Comparison of ENCODE assay signal across 18 cellular contexts in the genomic region with DNA sequence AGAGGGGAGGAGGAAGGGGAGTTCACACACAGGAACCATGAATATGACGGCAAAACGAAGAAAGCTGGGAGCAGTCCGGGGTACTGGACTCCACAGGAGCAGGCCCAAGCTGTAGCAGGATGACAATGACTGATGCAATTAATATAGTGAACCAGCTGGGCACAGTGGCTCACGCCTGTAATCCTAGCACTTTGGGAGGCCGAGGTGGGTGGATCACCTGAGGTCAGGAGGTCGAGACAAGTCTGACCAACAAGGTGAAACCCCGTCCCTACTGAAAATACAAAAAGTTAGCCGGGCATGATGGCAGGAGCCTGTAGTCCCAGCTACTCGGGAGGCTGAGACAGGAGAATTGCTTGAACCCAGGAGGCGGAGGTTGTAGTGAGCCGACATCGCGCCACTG. TPM values are rescaled to one million over a fixed set of nuclear protein-coding genes. Genes with fewer than 3 reads are reported as not detected.
DNase-seq lines count a peak whose midpoint lies in the region; ATAC-seq, FAIRE-seq and TF ChIP-seq lines count a peak whose summit lies in the region.
"Not testable (repeated sequence)": the region's sequence is repeated elsewhere in the genome, so short reads cannot be mapped to it uniquely, and the experiment has no call there.
"Had no signal": no experiment of that assay in that cellular context is flagged by ENCODE, and none has a peak within 500 bp of the region (broad histone marks: within the 10 kb centered on the region; RNA-seq: fewer than 3 reads in every experiment).

No MANE protein-coding gene starts in this region.

- TF ChIP-seq CTCF in DOHH2 (IDR thresholded peaks at IDR 0.05; ENCODE audit: low read depth, low read length, poor library complexity, severe bottlenecking); GM12878 (IDR thresholded peaks at IDR 0.05 in 2 of 3, conservative IDR thresholded peaks at IDR 0.05 in 1 of 3; ENCODE audit: control insufficient read depth in 2 of 3, extremely low read depth in 1 of 3, insufficient read depth in 1 of 3, low read depth in 3 of 3, low read length in 3 of 3): not testable (repeated sequence)

- peak overlapping the region; percentile 99 for H3K9ac ChIP-seq in GM12878 (ENCODE audit: control insufficient read depth, insufficient read depth, low read length)

- POLR2A ChIA-PET in GM12878 (lab: Charles Lee) = interaction anchor here (0.5 to 3.9 kb wide), 21 partner anchors 8 to 1607 kb away, joined by 3 to 52 read pairs (median 5); a partner anchor contains a TSS

- 23% methylated on average over 13 of the region's 13 CpGs for WGBS in GM12878 (ENCODE audit: insufficient coverage, insufficient replicate concordance, low lambda C conversion rate, missing lambda C conversion rate)

- not testable (repeated sequence) for H3K36me3 Mint-ChIP-seq in T-helper 17 cell (ENCODE audit: low read depth); activated T-cell treated with anti-CD3 and anti-CD28 coated beads, Interleukin-2, amount 50 U/mL, for 4 hours (ENCODE audit: insufficient read depth); memory B cell

- TF ChIP-seq EP300 in GM12878 (IDR thresholded peaks at IDR 0.05; ENCODE audit: borderline replicate concordance in 1 of 2, control insufficient read depth in 1 of 2, low read depth in 2 of 2, low read length in 2 of 2) = not testable (repeated sequence)

- DNase-seq in T-helper 17 cell; activated T-cell treated with anti-CD3 and anti-CD28 coated beads, Interleukin-2, amount 50 U/mL, for 4 hours; GM12878 (ENCODE audit: low read depth, low spot score); memory B cell (ENCODE audit: low spot score in 2 of 2): not testable (repeated sequence)

- not testable (repeated sequence) for ATAC-seq in T-helper 17 cell; activated T-cell treated with anti-CD3 and anti-CD28 coated beads, Interleukin-2, amount 50 U/mL, for 4 hours; memory B cell (ENCODE audit: low read depth)
- peak; percentile 16 for ATAC-seq in GM12878

- H3K27me3 ChIP-seq in DOHH2 (ENCODE audit: control insufficient read depth, low read length); GM12878 (replicated peaks in 1 of 2; ENCODE audit: control insufficient read depth in 2 of 2, insufficient read depth in 2 of 2, low read length in 1 of 2): not testable (repeated sequence)

- H3K9me3 Mint-ChIP-seq in activated T-cell treated with anti-CD3 and anti-CD28 coated beads, Interleukin-2, amount 50 U/mL, for 4 hours; memory B cell: not testable (repeated sequence)

- CTCF ChIA-PET in GM12878 (lab: Yijun Ruan, JAX) = interaction anchor here (0.7 to 3.8 kb wide), 15 partner anchors 9 to 352 kb away, joined by 3 to 46 read pairs (median 8); a partner anchor contains a TSS

- H3K9me3 ChIP-seq in DOHH2 (ENCODE audit: control insufficient read depth, insufficient read depth, low read length); KOPT-K1 (ENCODE audit: insufficient read depth, low read length, poor library complexity, severe bottlenecking); T-helper 17 cell (ENCODE audit: control insufficient read depth, low read length, poor library complexity, severe bottlenecking); GM12878 (replicated peaks; ENCODE audit: control insufficient read depth, insufficient read depth, low read length): not testable (repeated sequence)

- peaks cover 40% of the 10 kb centered on the region for H3K4me1 Mint-ChIP-seq in T-helper 17 cell
- H3K4me1 Mint-ChIP-seq in activated T-cell treated with anti-CD3 and anti-CD28 coated beads, Interleukin-2, amount 50 U/mL, for 4 hours (ENCODE audit: low read depth) = peaks cover 54% of the 10 kb centered on the region
- peaks cover 40% of the 10 kb centered on the region for H3K4me1 Mint-ChIP-seq in memory B cell

- H3K27ac ChIP-seq in DOHH2 (ENCODE audit: low read depth, low read length) (peak overlapping the region; percentile 84), KOPT-K1 (ENCODE audit: low read depth, low read length, poor library complexity, severe bottlenecking) (peak overlapping the region; percentile 100), GM12878 (ENCODE audit: control insufficient read depth, insufficient read depth) (peak overlapping the region; percentile 99), skin epidermis (peak overlapping the region in 11 of 21 experiments; percentile 43 to 96 (median 73))

- peak overlapping the region; percentile 88 for H3K4me3 ChIP-seq in DOHH2 (ENCODE audit: low read length)
- H3K4me3 ChIP-seq in GM12878 = peak overlapping the region; percentile 96
- H3K4me3 ChIP-seq in skin epidermis = not testable (repeated sequence)

- not testable (repeated sequence) for TF ChIP-seq POLR2A in GM12878 (IDR thresholded peaks at IDR 0.05; ENCODE audit: low read depth, low read length)

- SMC1A ChIA-PET in GM12878 (lab: Charles Lee; ENCODE audit: uncharacterized antibody, unreplicated experiment) = interaction anchor here (0.8 to 4.5 kb wide), 13 partner anchors 7 to 290 kb away, joined by 3 to 33 read pairs (median 5); a partner anchor contains a TSS

- not testable (repeated sequence) for TF ChIP-seq RAD21 in GM12878 (IDR thresholded peaks at IDR 0.05; ENCODE audit: insufficient read depth, low read depth, low read length)

- in situ Hi-C loops in GM12878 (cut with MboI) = not testable (repeated sequence)

- not testable (repeated sequence) for BruUV-seq in GM12878 (replicated peaks; lab: Mats Ljungman, UMichigan)

- not testable (repeated sequence) for H3K9me2 ChIP-seq in DOHH2 (replicated peaks; ENCODE audit: control insufficient read depth, low read length)

- peak overlapping the region; percentile 92 for H3K27ac Mint-ChIP-seq in T-helper 17 cell
- H3K27ac Mint-ChIP-seq in memory B cell = peak overlapping the region; percentile 93

- H3F3A ChIP-seq in DOHH2 (ENCODE audit: control insufficient read depth, insufficient read depth) = not testable (repeated sequence)

- H2AFZ ChIP-seq in GM12878 (ENCODE audit: control insufficient read depth, low read depth, low read length) = not testable (repeated sequence)

- H3K4me1 ChIP-seq in DOHH2 (ENCODE audit: control insufficient read depth, low read length) (peaks cover 67% of the 10 kb centered on the region), GM12878 (ENCODE audit: control insufficient read depth, insufficient read depth, low read length) (peaks cover 34% of the 10 kb centered on the region)

- not testable (repeated sequence) for H3K27me3 Mint-ChIP-seq in T-helper 17 cell; activated T-cell treated with anti-CD3 and anti-CD28 coated beads, Interleukin-2, amount 50 U/mL, for 4 hours (ENCODE audit: low read depth); memory B cell

- H3K36me3 ChIP-seq in DOHH2 (ENCODE audit: control insufficient read depth, low read length) = peaks cover 33% of the 10 kb centered on the region
- H3K36me3 ChIP-seq in KOPT-K1 (ENCODE audit: insufficient read depth, low read length) = peaks cover 32% of the 10 kb centered on the region
- H3K36me3 ChIP-seq in GM12878 (ENCODE audit: control insufficient read depth in 2 of 2, insufficient read depth in 2 of 2, low read length in 1 of 2) = peaks cover 0 to 17% of the 10 kb centered on the region in 2 experiments; a peak in 2 of 4 replicates

- H3K4me3 Mint-ChIP-seq in T-helper 17 cell = peak overlapping the region; percentile 98
- H3K4me3 Mint-ChIP-seq in activated T-cell treated with anti-CD3 and anti-CD28 coated beads, Interleukin-2, amount 50 U/mL, for 4 hours = peak overlapping the region; percentile 89
- peak overlapping the region; percentile 88 for H3K4me3 Mint-ChIP-seq in memory B cell

- RAD21 ChIA-PET in GM12878 (lab: Charles Lee; ENCODE audit: unreplicated experiment) = interaction anchor here (0.6 to 5.2 kb wide), 16 partner anchors 9 to 351 kb away, joined by 3 to 45 read pairs (median 4); a partner anchor contains a TSS

- H3K79me2 ChIP-seq in DOHH2 (ENCODE audit: control insufficient read depth, low read length) (peaks cover 38% of the 10 kb centered on the region), GM12878 (ENCODE audit: control insufficient read depth, insufficient read depth, low read length) (peaks cover 30% of the 10 kb centered on the region)

- H3K4me2 ChIP-seq in DOHH2 (ENCODE audit: low read length) = peak overlapping the region; percentile 99
- H3K4me2 ChIP-seq in GM12878 (ENCODE audit: control insufficient read depth, insufficient read depth) = peak overlapping the region; percentile 97

- not testable (repeated sequence) for FAIRE-seq in GM12878 (lab: Jason Lieb, UNC)

- not testable (repeated sequence) for H4K20me1 ChIP-seq in DOHH2 (ENCODE audit: control insufficient read depth, insufficient read depth, low read depth, low read length); GM12878 (ENCODE audit: control insufficient read depth, insufficient read depth)

- intact Hi-C loops in GM12878 (cut with micrococcal nuclease; ENCODE audit: unreplicated experiment) = not testable (repeated sequence)

RNA-seq across cellular contexts. Expression of a gene that starts 0.6 kb away (rescaled TPM):
- total RNA-seq in T-helper 17 cell (100 to 1,000 TPM; 641 to 702 TPM), GM12878 (2014; rRNA removed) (120 and 140 TPM in 2 replicates), GM12878 (2014; rRNA removed; fragmentation: Illumina TruSeq; extraction: Trizol) (65.4 and 66.6 TPM in 2 replicates), GM12878 (2021) (245 and 257 TPM in 2 replicates)
- 100 to 1,000 TPM; 119 to 126 (median 123) TPM for total RNA-seq in activated T-cell treated with anti-CD3 and anti-CD28 coated beads, Interleukin-2, amount 50 U/mL, for 4 hours
- 152 and 161 TPM in 2 replicates for total RNA-seq in GM12878 (2013; cell fraction: nucleolus; rRNA removed)
- 123 TPM for polyA plus RNA-seq in GM12878 (2011; ENCODE audit: low read depth)
- polyA plus RNA-seq in GM12878 (2011; rRNA removed) (64.6 and 95.4 TPM in 2 replicates), GM12878 (2014; fragmentation: Illumina TruSeq; extraction: Trizol) (32.7 and 72.6 TPM in 2 replicates), GM12878 (2014; fragmentation: Nextera tagmentation; extraction: Ambion mirVana) (10 to 100 TPM in 1 of 2 experiments, 1 to 10 TPM in 1; 5.7 to 25.2 TPM), GM12878 (2014; rRNA removed) (143 and 159 TPM in 2 replicates), GM12878 (2016; fragmentation: Nextera tagmentation; extraction: Ambion mirVana) (100 to 1,000 TPM; 148 TPM)
- 94.0 and 108 TPM in 2 replicates for polyA plus RNA-seq in GM12878 (2011; cell fraction: cytosol; rRNA removed)
- 250 and 276 TPM in 2 replicates for polyA plus RNA-seq in GM12878 (2011; cell fraction: nucleus; rRNA removed)
- 149 and 170 TPM in 2 replicates for polyA plus RNA-seq in GM12878 (2012)
- 48.6 and 107 TPM in 2 replicates for polyA minus RNA-seq in GM12878 (2011; rRNA and poly(A)+ RNA removed)
- 46.0 and 53.7 TPM in 2 replicates for polyA minus RNA-seq in GM12878 (2011; cell fraction: cytosol; rRNA and poly(A)+ RNA removed)
- 50.3 and 70.3 TPM in 2 replicates for polyA minus RNA-seq in GM12878 (2011; cell fraction: nucleus; rRNA and poly(A)+ RNA removed)
- total RNA-seq: osteoblast had no signal

RNA-seq across cellular contexts. Expression of a gene that starts 6.6 kb away (rescaled TPM):
- total RNA-seq in T-helper 17 cell (10 to 100 TPM; 29.9 to 43.8 TPM), GM12878 (2014; rRNA removed) (12.5 and 16.0 TPM in 2 replicates), GM12878 (2014; rRNA removed; fragmentation: Illumina TruSeq; extraction: Trizol) (8.2 and 8.7 TPM in 2 replicates), GM12878 (2021) (32.7 and 41.9 TPM in 2 replicates)
- 10 to 100 TPM; 73.1 to 88.0 (median 82.4) TPM for total RNA-seq in activated T-cell treated with anti-CD3 and anti-CD28 coated beads, Interleukin-2, amount 50 U/mL, for 4 hours
- 37.7 and 42.5 TPM in 2 replicates for total RNA-seq in GM12878 (2013; cell fraction: nucleolus; rRNA removed)
- polyA plus RNA-seq in GM12878 (2011; ENCODE audit: low read depth) = 8.0 TPM
- polyA plus RNA-seq in GM12878 (2011; rRNA removed) (6.1 and 11.3 TPM in 2 replicates), GM12878 (2014; fragmentation: Illumina TruSeq; extraction: Trizol) (9.1 and 14.2 TPM in 2 replicates), GM12878 (2014; fragmentation: Nextera tagmentation; extraction: Ambion mirVana) (under 1 TPM; 0.03 to 0.26 TPM), GM12878 (2014; rRNA removed) (25.2 and 33.0 TPM in 2 replicates), GM12878 (2016; fragmentation: Nextera tagmentation; extraction: Ambion mirVana) (1 to 10 TPM; 2.9 to 3.6 TPM)
- polyA plus RNA-seq in GM12878 (2011; cell fraction: cytosol; rRNA removed) = 13.5 and 14.1 TPM in 2 replicates
- polyA plus RNA-seq in GM12878 (2011; cell fraction: nucleus; rRNA removed) = 156 and 203 TPM in 2 replicates
- polyA plus RNA-seq in GM12878 (2012) = 18.3 and 19.2 TPM in 2 replicates
- 14.3 and 14.5 TPM in 2 replicates for polyA minus RNA-seq in GM12878 (2011; rRNA and poly(A)+ RNA removed)
- 5.2 and 10.1 TPM in 2 replicates for polyA minus RNA-seq in GM12878 (2011; cell fraction: cytosol; rRNA and poly(A)+ RNA removed)
- polyA minus RNA-seq in GM12878 (2011; cell fraction: nucleus; rRNA and poly(A)+ RNA removed) = 39.9 and 57.1 TPM in 2 replicates

RNA-seq across cellular contexts. Expression of a gene that starts 16.2 kb away (rescaled TPM):
- total RNA-seq in T-helper 17 cell = 1 to 10 TPM; 1.6 to 2.7 TPM
- 1 to 10 TPM; 1.6 to 2.3 (median 1.6) TPM for total RNA-seq in activated T-cell treated with anti-CD3 and anti-CD28 coated beads, Interleukin-2, amount 50 U/mL, for 4 hours
- 3.4 and 4.1 TPM in 2 replicates for total RNA-seq in GM12878 (2013; cell fraction: nucleolus; rRNA removed)
- total RNA-seq in GM12878 (2014; rRNA removed) = 3.8 and 4.5 TPM in 2 replicates
- 1.8 and 1.9 TPM in 2 replicates for total RNA-seq in GM12878 (2014; rRNA removed; fragmentation: Illumina TruSeq; extraction: Trizol)
- total RNA-seq in GM12878 (2021) = 4.7 and 5.0 TPM in 2 replicates
- 2.2 TPM for polyA plus RNA-seq in GM12878 (2011; ENCODE audit: low read depth)
- polyA plus RNA-seq in GM12878 (2011; rRNA removed) = 4.4 and 7.3 TPM in 2 replicates
- 7.7 and 8.6 TPM in 2 replicates for polyA plus RNA-seq in GM12878 (2011; cell fraction: cytosol; rRNA removed)
- 12.8 and 14.0 TPM in 2 replicates for polyA plus RNA-seq in GM12878 (2011; cell fraction: nucleus; rRNA removed)
- 3.7 and 6.1 TPM in 2 replicates for polyA plus RNA-seq in GM12878 (2012)
- 2.8 and 3.0 TPM in 2 replicates for polyA plus RNA-seq in GM12878 (2014; fragmentation: Illumina TruSeq; extraction: Trizol)
- under 1 TPM; 0.05 to 0.09 TPM for polyA plus RNA-seq in GM12878 (2014; fragmentation: Nextera tagmentation; extraction: Ambion mirVana)
- polyA plus RNA-seq in GM12878 (2014; rRNA removed) = 4.7 and 5.1 TPM in 2 replicates
- 1 to 10 TPM; 1.9 to 2.7 TPM for polyA plus RNA-seq in GM12878 (2016; fragmentation: Nextera tagmentation; extraction: Ambion mirVana)
- polyA minus RNA-seq in GM12878 (2011; rRNA and poly(A)+ RNA removed) = 5.3 and 9.8 TPM in 2 replicates
- 2.7 and 2.8 TPM in 2 replicates for polyA minus RNA-seq in GM12878 (2011; cell fraction: cytosol; rRNA and poly(A)+ RNA removed)
- polyA minus RNA-seq in GM12878 (2011; cell fraction: nucleus; rRNA and poly(A)+ RNA removed) = 7.3 and 9.4 TPM in 2 replicates

RNA-seq across cellular contexts. Expression of a gene that starts 19.2 kb away (rescaled TPM):
- total RNA-seq in T-helper 17 cell (not detected), GM12878 (2014; rRNA removed) (0.28 TPM in 1 of 2 replicates, not detected in the other), GM12878 (2014; rRNA removed; fragmentation: Illumina TruSeq; extraction: Trizol) (not detected in 2 replicates), GM12878 (2021) (not detected in 2 replicates)
- not detected for total RNA-seq in activated T-cell treated with anti-CD3 and anti-CD28 coated beads, Interleukin-2, amount 50 U/mL, for 4 hours
- total RNA-seq in GM12878 (2013; cell fraction: nucleolus; rRNA removed) = not detected in 2 replicates
- not detected for polyA plus RNA-seq in GM12878 (2011; ENCODE audit: low read depth)
- polyA plus RNA-seq in GM12878 (2011; rRNA removed) (0.05 TPM in 1 of 2 replicates, not detected in the other), GM12878 (2014; fragmentation: Illumina TruSeq; extraction: Trizol) (not detected in 2 replicates), GM12878 (2014; fragmentation: Nextera tagmentation; extraction: Ambion mirVana) (not detected), GM12878 (2014; rRNA removed) (not detected in 2 replicates), GM12878 (2016; fragmentation: Nextera tagmentation; extraction: Ambion mirVana) (not detected)
- not detected in 2 replicates for polyA plus RNA-seq in GM12878 (2011; cell fraction: cytosol; rRNA removed)
- polyA plus RNA-seq in GM12878 (2011; cell fraction: nucleus; rRNA removed) = not detected in 2 replicates
- not detected in 2 replicates for polyA plus RNA-seq in GM12878 (2012)
- polyA minus RNA-seq in GM12878 (2011; rRNA and poly(A)+ RNA removed) = 0.15 TPM in 1 of 2 replicates, not detected in the other
- not detected in 2 replicates for polyA minus RNA-seq in GM12878 (2011; cell fraction: cytosol; rRNA and poly(A)+ RNA removed)
- not detected in 2 replicates for polyA minus RNA-seq in GM12878 (2011; cell fraction: nucleus; rRNA and poly(A)+ RNA removed)
- total RNA-seq: activated CD8-positive, alpha-beta memory T cell treated with anti-CD3 and anti-CD28 coated beads for 36 hours; body of pancreas; cerebellum; epithelial cell of proximal tubule; lung; osteoblast; renal cortical epithelial cell; Right ventricle myocardium superior; uterus had no signal
- polyA plus RNA-seq: adipose tissue, lung, small intestine had no signal

RNA-seq across cellular contexts. Expression of a gene that starts 20.6 kb away (rescaled TPM):
- total RNA-seq in T-helper 17 cell = 100 to 1,000 TPM in 1 of 2 donors, 10 to 100 TPM in 1; 96.5 to 104 TPM
- total RNA-seq in activated T-cell treated with anti-CD3 and anti-CD28 coated beads, Interleukin-2, amount 50 U/mL, for 4 hours = 10 to 100 TPM; 80.6 to 92.8 (median 87.1) TPM
- total RNA-seq in GM12878 (2013; cell fraction: nucleolus; rRNA removed) = 25.1 and 29.8 TPM in 2 replicates
- total RNA-seq in GM12878 (2014; rRNA removed) = 42.4 and 58.2 TPM in 2 replicates
- total RNA-seq in GM12878 (2014; rRNA removed; fragmentation: Illumina TruSeq; extraction: Trizol) = 32.2 and 35.8 TPM in 2 replicates
- 44.2 and 50.7 TPM in 2 replicates for total RNA-seq in GM12878 (2021)
- polyA plus RNA-seq in GM12878 (2011; ENCODE audit: low read depth) = 36.6 TPM
- polyA plus RNA-seq in GM12878 (2011; rRNA removed) = 10.1 and 10.2 TPM in 2 replicates
- 24.7 and 25.9 TPM in 2 replicates for polyA plus RNA-seq in GM12878 (2011; cell fraction: cytosol; rRNA removed)
- 132 and 133 TPM in 2 replicates for polyA plus RNA-seq in GM12878 (2011; cell fraction: nucleus; rRNA removed)
- 35.8 and 45.2 TPM in 2 replicates for polyA plus RNA-seq in GM12878 (2012)
- polyA plus RNA-seq in GM12878 (2014; fragmentation: Illumina TruSeq; extraction: Trizol) = 35.4 and 46.7 TPM in 2 replicates
- polyA plus RNA-seq in GM12878 (2014; fragmentation: Nextera tagmentation; extraction: Ambion mirVana) = 10 to 100 TPM; 18.4 to 26.0 TPM
- 38.3 and 44.5 TPM in 2 replicates for polyA plus RNA-seq in GM12878 (2014; rRNA removed)
- 10 to 100 TPM; 91.6 to 96.4 TPM for polyA plus RNA-seq in GM12878 (2016; fragmentation: Nextera tagmentation; extraction: Ambion mirVana)
- 11.0 and 26.7 TPM in 2 replicates for polyA minus RNA-seq in GM12878 (2011; rRNA and poly(A)+ RNA removed)
- 7.5 and 11.1 TPM in 2 replicates for polyA minus RNA-seq in GM12878 (2011; cell fraction: cytosol; rRNA and poly(A)+ RNA removed)
- polyA minus RNA-seq in GM12878 (2011; cell fraction: nucleus; rRNA and poly(A)+ RNA removed) = 24.3 and 29.8 TPM in 2 replicates
